8 cellular contexts compared by ENCODE assay signal in genomic region chr2:95025406-95026319, GRCh38. TPM values are rescaled to one million over a fixed set of nuclear protein-coding genes. Genes with fewer than 3 reads are reported as not detected.
DNase-seq lines count a peak whose midpoint lies in the region; ATAC-seq and TF ChIP-seq lines count a peak whose summit lies in the region.

MAL (plus strand) TSS chr2:95025708; CDS start chr2:95025793, 85 bp downstream.

- H3K4me1 ChIP-seq in left lung = peaks cover 5 to 14% of the 10 kb centered on the region in 2 donors

- peaks cover 65% of the 10 kb centered on the region for H3K27me3 Mint-ChIP-seq in HFFc6 (ENCODE audit: insufficient read depth)

- no peak within 1 kb of the TSS for H3K27ac Mint-ChIP-seq in HFFc6

- DNase-seq in GM19238 (ENCODE audit: insufficient read length, low spot score) (peak; percentile 40), T follicular helper cell (ENCODE audit: low read depth) (peak; percentile 43), left lung (no peak), HFFc6 (no peak), NCI-H1092 treated with DMSO at 0.1 percent for 48 hours (lab: John Stamatoyannopoulos, UW) (no peak)
- peak; percentile 42 to 61 for DNase-seq in stimulated activated CD4-positive, alpha-beta T cell treated with anti-CD3 and anti-CD28 coated beads, Interleukin-4, amount 100 ng/mL, for 48 hours (ENCODE audit: low read depth in 2 of 2)

- no peaks in the 10 kb centered on the region for H3K36me3 Mint-ChIP-seq in HFFc6 (ENCODE audit: low read depth)

- H3K27me3 ChIP-seq in left lung = peaks cover 33 to 88% of the 10 kb centered on the region in 2 donors

- no peaks in the 10 kb centered on the region for H3K36me3 ChIP-seq in left lung

- intact Hi-C loops in left lung (cut with DNase I) = loop anchor here in 1 of 2 donors (10.0 kb wide), 1 partner anchor 89 kb away; no protein-coding TSS in a partner anchor

- no peaks in the 10 kb centered on the region for H3K9me3 Mint-ChIP-seq in HFFc6

- H3K4me3 ChIP-seq in left lung = peak within 1 kb of the TSS; percentile 21 to 38

- no peak for TF ChIP-seq CTCF in left lung (IDR thresholded peaks at IDR 0.05)
- TF ChIP-seq CTCF in HFFc6 (IDR thresholded peaks at IDR 0.05) = no peak

- ATAC-seq in left lung = peak; percentile 43
- no peak for ATAC-seq in HG02970 (IDR thresholded peaks at IDR 0.05; ENCODE audit: low FRiP score, unreplicated experiment)

- H3K4me1 Mint-ChIP-seq in HFFc6 (ENCODE audit: low read depth) = peaks cover 5% of the 10 kb centered on the region

- no peaks in the 10 kb centered on the region for H3K9me3 ChIP-seq in left lung

- H3K27ac ChIP-seq in angular gyrus (ENCODE audit: low read depth, low read length) (peak within 1 kb of the TSS; percentile 92), left lung (peak within 1 kb of the TSS in 1 of 2 donors; percentile 23)

- H3K4me3 Mint-ChIP-seq in HFFc6 = no peak within 1 kb of the TSS

RNA-seq across cellular contexts. Expression of gene MAL, which starts in this region (rescaled TPM):
- 10 to 100 TPM in 1 of 2 donors, 1 to 10 TPM in 1; 1.8 to 13.6 TPM for total RNA-seq in left lung
- not detected for total RNA-seq in HFFc6 (2021; fragmentation: NEBNext Ultra II Directional; extraction: Animal tissue kit (Norgen Biotek cat#: 25700))

Comparison
In these comparisons a context has a peak if more than half of its experiments do, and no peak if none do; other contexts are left out.
1. DNase-seq: peak in GM19238 (single experiment), T follicular helper cell (single experiment) and stimulated activated CD4-positive, alpha-beta T cell treated with anti-CD3 and anti-CD28 coated beads, Interleukin-4, amount 100 ng/mL, for 48 hours (2 of 2); none in left lung (0 of 2), HFFc6 (single experiment) and NCI-H1092 treated with DMSO at 0.1 percent for 48 hours (single experiment).